In the genomic region with DNA sequence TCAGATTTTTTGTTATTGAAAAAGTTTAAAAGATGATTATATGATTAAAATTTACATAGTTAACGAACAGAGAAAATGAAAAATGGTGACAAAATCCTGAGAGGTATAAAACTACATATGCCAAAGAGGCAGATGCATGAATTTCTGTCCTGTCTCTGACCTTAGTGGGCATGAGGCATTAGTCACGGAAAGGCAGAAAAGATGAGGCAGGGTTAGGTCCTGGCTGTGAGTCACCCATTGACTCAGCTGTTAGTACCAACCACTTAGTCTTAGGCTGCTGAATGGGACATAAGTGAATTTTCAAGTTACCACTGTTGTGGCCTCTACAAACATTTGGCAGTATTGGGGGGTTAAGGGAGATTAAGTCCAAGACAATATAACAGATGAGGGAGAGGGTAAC, we compare ENCODE assay signal across 9 cellular contexts. TPM values are rescaled to one million over a fixed set of nuclear protein-coding genes. Genes with fewer than 3 reads are reported as not detected.
A peak's percentile ranks its signal among the peaks of the same experiment; 100 is the strongest.
DNase-seq lines count a peak whose midpoint lies in the region; ATAC-seq, FAIRE-seq and TF ChIP-seq lines count a peak whose summit lies in the region.
"Had no signal": no experiment of that assay in that cellular context is flagged by ENCODE, and none has a peak within 500 bp of the region (broad histone marks: within the 10 kb centered on the region; RNA-seq: fewer than 3 reads in every experiment).

No MANE protein-coding gene starts in this region.

- CTCF ChIA-PET in AG04450 (lab: Charles Lee), result no interaction called here

- intact Hi-C loops in left lung (cut with DNase I) (no loop called here), left colon (cut with DNase I, micrococcal nuclease) (no loop called here)

- DNase-seq in AG04450 (ENCODE audit: low read depth, low spot score) (peak; percentile 46), activated T-cell treated with anti-CD3 and anti-CD28 coated beads for 4 hours (peak; percentile 33), left lung (no peak), urothelium cell line (ENCODE audit: low spot score) (peak; percentile 80), NCI-H524 (lab: John Stamatoyannopoulos, UW) (no peak), left colon (no peak)

- no peaks in the 10 kb centered on the region for H3K9me3 ChIP-seq in AG04450 (ENCODE audit: control insufficient read depth, insufficient read depth, low read length)
- H3K9me3 ChIP-seq in left lung, result no peaks in the 10 kb centered on the region

- no peaks in the 10 kb centered on the region for H3K27me3 ChIP-seq in AG04450 (ENCODE audit: control insufficient read depth, insufficient read depth, low read length)
- H3K27me3 ChIP-seq in left lung, result no peaks in the 10 kb centered on the region

- no peak for FAIRE-seq in urothelium cell line (lab: Jason Lieb, UNC)
- FAIRE-seq: colon had no signal

- H3K27ac ChIP-seq in AG04450 (ENCODE audit: low read depth, low read length), result no peak overlapping the region
- H3K27ac ChIP-seq in left lung, result no peak overlapping the region

- peaks cover 0 to 18% of the 10 kb centered on the region in 2 donors for H3K36me3 ChIP-seq in left lung

- ATAC-seq in HG02798 (IDR thresholded peaks at IDR 0.05; ENCODE audit: poor library complexity, unreplicated experiment) (peak; percentile 57), left lung (peak; percentile 87), HG02623 (IDR thresholded peaks at IDR 0.05; ENCODE audit: unreplicated experiment) (no peak), left colon (no peak)

- no peak overlapping the region for H3K4me3 ChIP-seq in AG04450 (ENCODE audit: low read depth, low read length)
- H3K4me3 ChIP-seq in left lung, result no peak overlapping the region

- peaks cover 4 to 53% of the 10 kb centered on the region in 2 donors for H3K4me1 ChIP-seq in left lung

- POLR2A ChIA-PET in AG04450 (lab: Yijun Ruan, JAX), result no interaction called here

- TF ChIP-seq CTCF in AG04450 (IDR thresholded peaks at IDR 0.05; ENCODE audit: low read depth, low read length) (no peak), left lung (IDR thresholded peaks at IDR 0.05) (no peak)

RNA-seq across cellular contexts. Expression of a gene that starts 33.1 kb away (rescaled TPM):
- 51.5 and 67.3 TPM in 2 replicates for polyA plus RNA-seq in AG04450 (2011; rRNA removed)
- 30.8 and 48.8 TPM in 2 replicates for polyA minus RNA-seq in AG04450 (2011; rRNA and poly(A)+ RNA removed)
- total RNA-seq in left lung (10 to 100 TPM; 27.7 to 29.4 TPM), left colon (10 to 100 TPM; 21.9 to 27.8 TPM)

Comparison
In these comparisons a context has a peak if more than half of its experiments do, and no peak if none do; other contexts are left out.
1. DNase-seq: peak in AG04450 (single experiment), activated T-cell treated with anti-CD3 and anti-CD28 coated beads for 4 hours (single experiment) and urothelium cell line (single experiment); none in left lung (0 of 2), NCI-H524 (0 of 2) and left colon (0 of 2).
2. ATAC-seq: peak in HG02798 (single experiment) and left lung (single experiment); none in HG02623 (single experiment) and left colon (single experiment).